18 cellular contexts compared by ENCODE assay signal in the genomic region with DNA sequence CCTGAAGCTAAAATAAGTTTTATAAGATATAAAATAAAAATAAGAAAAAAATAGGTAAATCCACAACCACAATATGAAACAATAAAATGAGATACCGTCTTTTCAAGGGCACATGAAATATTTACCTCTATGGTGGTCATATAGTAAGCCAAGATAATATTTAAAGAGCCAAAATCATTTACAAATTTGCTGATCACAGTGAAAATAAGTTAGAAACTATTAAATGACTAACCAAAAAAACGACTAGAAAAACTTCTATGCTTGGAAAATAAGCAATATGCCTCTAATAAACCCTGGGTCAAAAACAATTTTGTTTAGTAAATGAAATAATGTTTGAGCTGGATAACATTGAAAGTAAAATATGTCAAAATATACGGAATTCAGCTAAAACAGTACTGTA.
DNase-seq lines count a peak whose midpoint lies in the region; ATAC-seq, FAIRE-seq and TF ChIP-seq lines count a peak whose summit lies in the region.
"Had no signal": no experiment of that assay in that cellular context is flagged by ENCODE, and none has a peak within 500 bp of the region (broad histone marks: within the 10 kb centered on the region; RNA-seq: fewer than 3 reads in every experiment).

No MANE protein-coding gene starts in this region.

- H3K27ac ChIP-seq in A549, result no peak overlapping the region
- no peak overlapping the region for H3K27ac ChIP-seq in IMR-90 (ENCODE audit: insufficient read depth, low read length)
- H3K27ac ChIP-seq: BLaER1 treated with 17β-estradiol and CSF1 and Interleukin-3, amounts not matched to agents 10 nM and 100 nM; C4-2B had no signal

- no peak overlapping the region for H2AK9ac ChIP-seq in IMR-90 (replicated peaks; ENCODE audit: low read depth, low read length, poor library complexity)

- TF ChIP-seq POLR2A in A549 (IDR thresholded peaks at IDR 0.05; ENCODE audit: low read length) (no peak), IMR-90 (IDR thresholded peaks at IDR 0.05; ENCODE audit: low read depth, low read length) (no peak)

- intact Hi-C loops in IMR-90 (cut with micrococcal nuclease), result no loop called here

- TF ChIP-seq RAD21 in A549 (conservative IDR thresholded peaks at IDR 0.05 in 1 of 2, IDR thresholded peaks at IDR 0.05 in 1 of 2) (no peak), IMR-90 (IDR thresholded peaks at IDR 0.05; ENCODE audit: low read length) (no peak)

- H4K20me1 ChIP-seq in IMR-90 (ENCODE audit: insufficient read depth, low read length), result no peaks in the 10 kb centered on the region
- H4K20me1 ChIP-seq: BLaER1 treated with 17β-estradiol and CSF1 and Interleukin-3, amounts not matched to agents 10 nM and 100 nM had no signal

- no peaks in the 10 kb centered on the region for H3K27me3 ChIP-seq in IMR-90 (ENCODE audit: control insufficient read depth, insufficient read depth, low read length)
- H3K27me3 ChIP-seq: BLaER1 treated with 17β-estradiol and CSF1 and Interleukin-3, amounts not matched to agents 10 nM and 100 nM had no signal

- no peak overlapping the region for H3K9ac ChIP-seq in IMR-90 (ENCODE audit: low read depth, low read length)
- H3K9ac ChIP-seq: BLaER1 treated with 17β-estradiol and CSF1 and Interleukin-3, amounts not matched to agents 10 nM and 100 nM had no signal

- H3K23ac ChIP-seq in IMR-90 (ENCODE audit: low read depth, low read length), result no peak overlapping the region

- H3K9me3 ChIP-seq in A549 (peaks cover 5% of the 10 kb centered on the region; the same call in 1 of the 3 replicates), IMR-90 (ENCODE audit: control insufficient read depth, insufficient read depth, low read length) (peaks cover 12% of the 10 kb centered on the region)
- H3K9me3 ChIP-seq: Caco-2 had no signal

- no peak overlapping the region for H2BK5ac ChIP-seq in IMR-90 (ENCODE audit: low read depth, low read length, poor library complexity, severe bottlenecking)

- no peak overlapping the region for H3K4me3 ChIP-seq in A549
- no peak overlapping the region for H3K4me3 ChIP-seq in IMR-90 (ENCODE audit: insufficient read depth, low read depth, low read length)
- H3K4me3 ChIP-seq: BLaER1 treated with 17β-estradiol and CSF1 and Interleukin-3, amounts not matched to agents 10 nM and 100 nM had no signal

- dilution Hi-C loops in IMR-90 (cut with HindIII; ENCODE audit: low sequenced_read_pairs, unreplicated experiment), result no loop called here

- ATAC-seq in A549 (no peak), IMR-90 (ENCODE audit: low read depth) (no peak)
- ATAC-seq: CD8-positive, alpha-beta T cell had no signal

- no TSS peak for BruUV-seq in IMR-90 (replicated peaks; lab: Mats Ljungman, UMichigan)

- DNase-seq in A549 (ENCODE audit: low read depth in 1 of 2, low spot score in 1 of 2), result no peak
- no peak for DNase-seq in IMR-90
- no peak for DNase-seq in activated CD4-positive, alpha-beta T cell treated with anti-CD3 and anti-CD28 coated beads for 4 hours
- DNase-seq in stimulated activated CD4-positive, alpha-beta T cell treated with anti-CD3 and anti-CD28 coated beads, Interleukin-2, amount 100 ng/mL, for 24 hours, result no peak
- DNase-seq: 8988T; AML-193; Caco-2; Calu3; CD4-positive, alpha-beta T cell; CD8-positive, alpha-beta T cell; DMS79 treated with DMSO at 0.1 percent for 48 hours; GF-D8 had no signal

- H3K9me1 ChIP-seq in IMR-90 (ENCODE audit: insufficient read depth, low read length), result no peaks in the 10 kb centered on the region

- WGBS in A549 (ENCODE audit: missing lambda C conversion rate), result 6% methylated on average over 3 of the region's 3 CpGs
- WGBS in IMR-90 (ENCODE audit: extremely low coverage in 2 of 2, insufficient read length in 1 of 2), 2 experiments, result no CpG with 5 or more reads among the region's 3 CpGs

- H3K36me3 ChIP-seq in IMR-90 (ENCODE audit: control insufficient read depth, insufficient read depth, low read length), result no peaks in the 10 kb centered on the region
- H3K36me3 ChIP-seq: BLaER1 treated with 17β-estradiol and CSF1 and Interleukin-3, amounts not matched to agents 10 nM and 100 nM had no signal

- no peak overlapping the region for H4K5ac ChIP-seq in IMR-90 (ENCODE audit: low read depth, low read length)

- no peak overlapping the region for H3K18ac ChIP-seq in IMR-90 (ENCODE audit: low read depth, low read length)

- H2AK5ac ChIP-seq in IMR-90 (ENCODE audit: low read depth, low read length), result no peak overlapping the region

- no peak overlapping the region for H4K8ac ChIP-seq in IMR-90 (ENCODE audit: low read depth in 2 of 2, low read length in 2 of 2)

- no peak overlapping the region for H2BK120ac ChIP-seq in IMR-90 (ENCODE audit: low read depth, low read length)

- H3K56ac ChIP-seq in IMR-90 (ENCODE audit: extremely low read depth, insufficient read depth, low read length), result no peak overlapping the region

- H3K4me2 ChIP-seq in A549 (no peak overlapping the region), IMR-90 (ENCODE audit: low read depth, low read length) (no peak overlapping the region)
- H3K4me2 ChIP-seq: BLaER1 treated with 17β-estradiol and CSF1 and Interleukin-3, amounts not matched to agents 10 nM and 100 nM had no signal

- H3K4ac ChIP-seq in IMR-90 (ENCODE audit: low read depth, low read length), result no peak overlapping the region

- no peak overlapping the region for H2BK15ac ChIP-seq in IMR-90 (ENCODE audit: low read depth, low read length)

- in situ Hi-C loops in IMR-90 (cut with MboI; ENCODE audit: low sequenced_read_pairs), result no loop called here

- H2BK20ac ChIP-seq in IMR-90 (ENCODE audit: low read depth, low read length), result no peak overlapping the region

- CTCF ChIA-PET in A549 (lab: Yijun Ruan, JAX) (interaction anchor here (0.6 kb wide), 1 partner anchor 386 kb away, joined by 3 read pairs; no protein-coding TSS in a partner anchor), IMR-90 (lab: Yijun Ruan, JAX) (no interaction called here)

- TF ChIP-seq EP300 in A549 (IDR thresholded peaks at IDR 0.05), result no peak

- H3K14ac ChIP-seq in IMR-90 (replicated peaks; ENCODE audit: low read depth, low read length), result no peak overlapping the region

- no peak for FAIRE-seq in A549 (lab: Jason Lieb, UNC)
- FAIRE-seq in colon (lab: Jason Lieb, UNC), result peak; percentile 36
- FAIRE-seq: D721Med, GM12891, GM19239 had no signal

- POLR2A ChIA-PET in A549 (lab: Yijun Ruan, JAX), result no interaction called here
- POLR2A ChIA-PET in IMR-90 (lab: Charles Lee; ENCODE audit: unreplicated experiment), result no interaction called here

- H3K79me1 ChIP-seq in IMR-90 (ENCODE audit: low read depth in 1 of 2, low read length in 2 of 2), result no peaks in the 10 kb centered on the region

- H3K4me1 ChIP-seq in A549 (no peaks in the 10 kb centered on the region), IMR-90 (ENCODE audit: control insufficient read depth, insufficient read depth, low read length) (no peaks in the 10 kb centered on the region)
- H3K4me1 ChIP-seq: BLaER1 treated with 17β-estradiol and CSF1 and Interleukin-3, amounts not matched to agents 10 nM and 100 nM; Caco-2 had no signal

- no peak overlapping the region for H2AFZ ChIP-seq in IMR-90 (replicated peaks; ENCODE audit: low read length, poor library complexity)

- no peak overlapping the region for H4K91ac ChIP-seq in IMR-90 (ENCODE audit: insufficient read depth, low read depth, low read length)

- TF ChIP-seq CTCF in A549 (IDR thresholded peaks at IDR 0.05) (no peak), IMR-90 (conservative IDR thresholded peaks at IDR 0.05; ENCODE audit: low read depth, low read length) (no peak)

TF ChIP-seq in A549, 52 proteins besides CTCF, POLR2A, EP300 and RAD21:
- TF ChIP-seq TFCP2L1 (CRISPR knock-in tag; IDR thresholded peaks at IDR 0.05) (no peak), MAFK (IDR thresholded peaks at IDR 0.05; ENCODE audit: partially characterized antibody) (peak; percentile 71)

TF ChIP-seq in IMR-90, 13 proteins besides CTCF, POLR2A, EP300 and RAD21:
- TF ChIP-seq MAFK (IDR thresholded peaks at IDR 0.05; ENCODE audit: low read depth, low read length) (peak; percentile 62), SMC3 (IDR thresholded peaks at IDR 0.05; ENCODE audit: low read depth, low read length) (no peak)
